11 cellular contexts compared by ENCODE assay signal in genomic region chr15:34099914-34100313, GRCh38. TPM values are rescaled to one million over a fixed set of nuclear protein-coding genes. Genes with fewer than 3 reads are reported as not detected.
DNase-seq lines count a peak whose midpoint lies in the region; ATAC-seq lines count a peak whose summit lies in the region.
"Had no signal": no experiment of that assay in that cellular context is flagged by ENCODE, and none has a peak within 500 bp of the region (broad histone marks: within the 10 kb centered on the region; RNA-seq: fewer than 3 reads in every experiment).

No MANE protein-coding gene starts in this region.

- H3K9me3 Mint-ChIP-seq in activated T-helper 1 cell treated with anti-CD3 and anti-CD28 coated beads, Interleukin-12 subunit alpha, Interleukin-12 subunit beta, Interleukin-2, Interleukin-4 antibody, amounts not matched to agents 30 ng/mL and 10 ng/mL and 1 ng/mL, durations not matched to agents 14 hours and 24 hours and 36 hours: peaks cover 7% of the 10 kb centered on the region
- peaks cover 0 to 3% (median 0%) of the 10 kb centered on the region in 7 donors for H3K9me3 Mint-ChIP-seq in naive B cell

- no peaks in the 10 kb centered on the region for H3K27me3 Mint-ChIP-seq in activated T-helper 1 cell treated with anti-CD3 and anti-CD28 coated beads, Interleukin-12 subunit alpha, Interleukin-12 subunit beta, Interleukin-2, Interleukin-4 antibody, amounts not matched to agents 30 ng/mL and 10 ng/mL and 1 ng/mL, durations not matched to agents 14 hours and 24 hours and 36 hours (ENCODE audit: insufficient read depth)
- H3K27me3 Mint-ChIP-seq in naive B cell: no peaks in the 10 kb centered on the region

- peaks cover 14% of the 10 kb centered on the region; the same call in 1 of the 2 replicates for H3F3A ChIP-seq in GM23248 (ENCODE audit: insufficient read depth)

- H2AFZ ChIP-seq in GM23248: no peak overlapping the region

- H3K4me3 Mint-ChIP-seq in activated T-helper 1 cell treated with anti-CD3 and anti-CD28 coated beads, Interleukin-12 subunit alpha, Interleukin-12 subunit beta, Interleukin-2, Interleukin-4 antibody, amounts not matched to agents 30 ng/mL and 10 ng/mL and 1 ng/mL, durations not matched to agents 14 hours and 24 hours and 36 hours: peak overlapping the region; percentile 98
- peak overlapping the region in 6 of 8 donors; percentile 22 to 100 (median 84) for H3K4me3 Mint-ChIP-seq in naive B cell

- intact Hi-C loops in activated T-helper 1 cell treated with anti-CD3 and anti-CD28 coated beads, Interleukin-12 subunit alpha, Interleukin-12 subunit beta, Interleukin-2, Interleukin-4 antibody, amounts not matched to agents 30 ng/mL and 10 ng/mL and 1 ng/mL, durations not matched to agents 14 hours and 24 hours and 36 hours (cut with micrococcal nuclease): loop anchor here (2.0 to 10.0 kb wide), 6 partner anchors 37 to 905 kb away; partner anchors contain the start of genes AQR, FMN1, GOLGA8A and GOLGA8B

- H3K36me3 ChIP-seq in BLaER1: peaks cover 26% of the 10 kb centered on the region
- H3K36me3 ChIP-seq in GM23248 (ENCODE audit: low read depth): peaks cover 7% of the 10 kb centered on the region; the same call in 1 of the 2 replicates

- peaks cover 46% of the 10 kb centered on the region for H3K4me1 Mint-ChIP-seq in activated T-helper 1 cell treated with anti-CD3 and anti-CD28 coated beads, Interleukin-12 subunit alpha, Interleukin-12 subunit beta, Interleukin-2, Interleukin-4 antibody, amounts not matched to agents 30 ng/mL and 10 ng/mL and 1 ng/mL, durations not matched to agents 14 hours and 24 hours and 36 hours (ENCODE audit: low read depth)
- H3K4me1 Mint-ChIP-seq in naive B cell: peaks cover 13 to 41% (median 22%) of the 10 kb centered on the region in 3 donors

- WGBS in GM23248 (ENCODE audit: low coverage in 1 of 2, low lambda C conversion rate in 2 of 2, missing lambda C conversion rate in 2 of 2), 2 experiments: 89 to 90% methylated on average over 5 of the region's 5 CpGs

- H3K27ac ChIP-seq in BLaER1 (no peak overlapping the region), GM23248 (no peak overlapping the region)

- H3K79me2 ChIP-seq in GM23248 (ENCODE audit: insufficient read depth): peaks cover 84% of the 10 kb centered on the region

- peaks cover 22% of the 10 kb centered on the region; the same call in 1 of the 2 replicates for H4K20me1 ChIP-seq in BLaER1
- H4K20me1 ChIP-seq in GM23248 (ENCODE audit: insufficient read depth): no peaks in the 10 kb centered on the region

- H3K9me3 ChIP-seq in BLaER1: peaks cover 16% of the 10 kb centered on the region; the same call in 1 of the 2 replicates
- H3K9me3 ChIP-seq in GM23248 (ENCODE audit: low read depth): no peaks in the 10 kb centered on the region

- H3K36me3 Mint-ChIP-seq in activated T-helper 1 cell treated with anti-CD3 and anti-CD28 coated beads, Interleukin-12 subunit alpha, Interleukin-12 subunit beta, Interleukin-2, Interleukin-4 antibody, amounts not matched to agents 30 ng/mL and 10 ng/mL and 1 ng/mL, durations not matched to agents 14 hours and 24 hours and 36 hours (ENCODE audit: low read depth): peaks cover 24% of the 10 kb centered on the region
- peaks cover 0 to 9% of the 10 kb centered on the region in 2 donors for H3K36me3 Mint-ChIP-seq in naive B cell

- H3K4me3 ChIP-seq in BLaER1 (0 out of 2 replicates have a peak overlapping the region, but pooled peaks have one; percentile 95), GM23248 (peak overlapping the region; percentile 88)

- peak overlapping the region; percentile 29 for H3K27ac Mint-ChIP-seq in activated T-helper 1 cell treated with anti-CD3 and anti-CD28 coated beads, Interleukin-12 subunit alpha, Interleukin-12 subunit beta, Interleukin-2, Interleukin-4 antibody, amounts not matched to agents 30 ng/mL and 10 ng/mL and 1 ng/mL, durations not matched to agents 14 hours and 24 hours and 36 hours
- peak overlapping the region in 3 of 6 donors; percentile 36 to 99 (median 60) for H3K27ac Mint-ChIP-seq in naive B cell

- H3K27me3 ChIP-seq in BLaER1: no peaks in the 10 kb centered on the region
- no peaks in the 10 kb centered on the region for H3K27me3 ChIP-seq in GM23248 (replicated peaks; ENCODE audit: insufficient read depth)

- no peak overlapping the region for H3K9ac ChIP-seq in BLaER1
- H3K9ac ChIP-seq in GM23248: peak overlapping the region; percentile 96; the same call in 1 of the 2 replicates

- H3K4me2 ChIP-seq in BLaER1 (peak overlapping the region; percentile 82), GM23248 (ENCODE audit: unreplicated experiment) (peak overlapping the region; percentile 93)

- ATAC-seq in naive B cell (ENCODE audit: low read depth in 2 of 2): no peak
- no peak for ATAC-seq in HG02763 (IDR thresholded peaks at IDR 0.05; ENCODE audit: unreplicated experiment)

- no peaks in the 10 kb centered on the region for H3K9me2 ChIP-seq in GM23248 (ENCODE audit: insufficient read depth)

- DNase-seq in GM23248 (no peak), naive B cell (no peak), nucleus accumbens (lab: John Stamatoyannopoulos, UW) (no peak), glomerular visceral epithelial cell (ENCODE audit: extremely low spot score) (no peak), DMS114 treated with DMSO at 0.1 percent for 48 hours (lab: John Stamatoyannopoulos, UW; ENCODE audit: unreplicated experiment) (no peak)
- DNase-seq in activated T-helper 1 cell treated with anti-CD3 and anti-CD28 coated beads, Interleukin-12 subunit alpha, Interleukin-12 subunit beta, Interleukin-2, Interleukin-4 antibody, amounts not matched to agents 30 ng/mL and 10 ng/mL and 1 ng/mL, durations not matched to agents 14 hours and 24 hours and 36 hours (ENCODE audit: low spot score): no peak
- DNase-seq: COR-L47, NCI-H1417, NCI-H774 had no signal

- in situ Hi-C loops in GM23248 (cut with MboI): loop anchor here (10.0 to 25.0 kb wide), 3 partner anchors 115 to 487 kb away; partner anchors contain the start of genes GOLGA8B, KATNBL1 and LPCAT4

- peaks cover 26% of the 10 kb centered on the region for H3K4me1 ChIP-seq in BLaER1
- H3K4me1 ChIP-seq in GM23248 (ENCODE audit: insufficient read depth): peaks cover 25% of the 10 kb centered on the region

RNA-seq across cellular contexts. Expression of gene EMC7, which starts 1.7 kb away (rescaled TPM):
- total RNA-seq in GM23248 (2014; rRNA removed; shearing (Covaris generic)): 29.6 and 52.6 TPM in 2 replicates
- polyA plus RNA-seq in GM23248 (2016; fragmentation: Nextera tagmentation; extraction: Ambion mirVana) (229 and 236 TPM in 2 replicates), naive B cell (ENCODE audit: low read depth in 6 of 6) (100 to 1,000 TPM in 1 of 6 donors, 10 to 100 TPM in 5; 91.8 to 106 (median 96.0) TPM)
- total RNA-seq in activated T-helper 1 cell treated with anti-CD3 and anti-CD28 coated beads, Interleukin-12 subunit alpha, Interleukin-12 subunit beta, Interleukin-2, Interleukin-4 antibody, amounts not matched to agents 30 ng/mL and 10 ng/mL and 1 ng/mL, durations not matched to agents 14 hours and 24 hours and 36 hours: 77.1 and 81.3 TPM in 2 replicates

RNA-seq across cellular contexts. Expression of gene PGBD4, which starts 2.0 kb away (rescaled TPM):
- 0.76 and 1.7 TPM in 2 replicates for total RNA-seq in GM23248 (2014; rRNA removed; shearing (Covaris generic))
- polyA plus RNA-seq in GM23248 (2016; fragmentation: Nextera tagmentation; extraction: Ambion mirVana) (0.75 and 0.99 TPM in 2 replicates), naive B cell (ENCODE audit: low read depth in 6 of 6) (1 to 10 TPM; 1.3 to 3.7 (median 2.5) TPM)
- 3.9 TPM in 2 replicates for total RNA-seq in activated T-helper 1 cell treated with anti-CD3 and anti-CD28 coated beads, Interleukin-12 subunit alpha, Interleukin-12 subunit beta, Interleukin-2, Interleukin-4 antibody, amounts not matched to agents 30 ng/mL and 10 ng/mL and 1 ng/mL, durations not matched to agents 14 hours and 24 hours and 36 hours
